1 cellular context compared by ENCODE assay signal in the genomic region with DNA sequence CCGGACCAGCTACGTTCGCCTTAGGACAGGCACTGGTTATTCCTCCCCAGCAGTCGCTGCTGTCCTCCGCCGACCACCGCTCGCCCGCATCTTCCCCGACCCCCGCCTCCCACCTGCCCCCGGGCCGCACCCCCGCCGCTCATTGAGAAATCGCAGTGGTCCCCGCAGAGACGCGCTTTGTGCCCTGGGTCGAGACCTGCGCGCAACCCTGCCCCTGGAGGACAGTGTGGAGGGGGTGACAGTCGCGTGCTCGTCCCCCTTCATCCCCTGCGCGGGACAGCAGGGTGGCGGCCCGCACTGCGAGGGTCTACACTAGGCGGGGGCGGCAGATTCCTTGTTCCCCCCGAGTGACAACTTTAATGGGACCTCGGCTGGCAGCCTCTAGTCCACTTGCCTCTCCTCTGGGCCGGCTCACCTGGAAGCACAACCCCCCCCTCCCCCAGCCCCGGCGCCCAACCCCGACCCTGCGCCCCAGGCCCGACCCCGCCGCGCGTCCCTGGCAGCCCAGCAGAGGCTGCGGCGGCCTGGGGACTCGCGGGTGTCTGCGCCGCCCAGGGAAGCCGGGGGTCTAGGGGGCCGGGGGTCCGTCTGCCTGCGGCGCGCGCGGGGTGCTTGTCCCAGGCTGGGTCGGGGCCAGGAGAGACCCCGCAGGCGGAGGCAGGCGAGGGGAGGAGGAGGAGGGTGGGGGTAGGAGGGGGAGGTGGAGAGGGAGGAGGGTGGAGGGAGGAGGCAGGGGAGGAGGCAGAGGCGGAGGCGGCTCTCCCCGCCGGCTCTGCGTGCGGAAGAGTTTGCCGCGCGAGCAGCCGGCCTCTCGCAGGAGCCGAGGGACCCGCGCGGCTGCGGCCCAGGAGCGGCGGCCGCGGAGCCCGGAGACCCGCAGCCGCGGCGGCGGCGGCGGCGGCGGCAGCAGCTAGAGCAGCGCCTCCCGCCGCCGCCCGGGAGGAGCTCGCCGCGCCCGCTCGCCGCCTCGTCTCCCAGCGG.
A peak's percentile ranks its signal among the peaks of the same experiment; 100 is the strongest.
TF ChIP-seq lines count a peak whose summit lies in the region.

A gene with protein sequence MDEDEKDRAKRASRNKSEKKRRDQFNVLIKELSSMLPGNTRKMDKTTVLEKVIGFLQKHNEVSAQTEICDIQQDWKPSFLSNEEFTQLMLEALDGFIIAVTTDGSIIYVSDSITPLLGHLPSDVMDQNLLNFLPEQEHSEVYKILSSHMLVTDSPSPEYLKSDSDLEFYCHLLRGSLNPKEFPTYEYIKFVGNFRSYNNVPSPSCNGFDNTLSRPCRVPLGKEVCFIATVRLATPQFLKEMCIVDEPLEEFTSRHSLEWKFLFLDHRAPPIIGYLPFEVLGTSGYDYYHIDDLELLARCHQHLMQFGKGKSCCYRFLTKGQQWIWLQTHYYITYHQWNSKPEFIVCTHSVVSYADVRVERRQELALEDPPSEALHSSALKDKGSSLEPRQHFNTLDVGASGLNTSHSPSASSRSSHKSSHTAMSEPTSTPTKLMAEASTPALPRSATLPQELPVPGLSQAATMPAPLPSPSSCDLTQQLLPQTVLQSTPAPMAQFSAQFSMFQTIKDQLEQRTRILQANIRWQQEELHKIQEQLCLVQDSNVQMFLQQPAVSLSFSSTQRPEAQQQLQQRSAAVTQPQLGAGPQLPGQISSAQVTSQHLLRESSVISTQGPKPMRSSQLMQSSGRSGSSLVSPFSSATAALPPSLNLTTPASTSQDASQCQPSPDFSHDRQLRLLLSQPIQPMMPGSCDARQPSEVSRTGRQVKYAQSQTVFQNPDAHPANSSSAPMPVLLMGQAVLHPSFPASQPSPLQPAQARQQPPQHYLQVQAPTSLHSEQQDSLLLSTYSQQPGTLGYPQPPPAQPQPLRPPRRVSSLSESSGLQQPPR (plus strand): TSS at position 775 of the 981 bp plus-strand sequence. CDS start 84,616 bp downstream, outside the sequence.

TF ChIP-seq in K562, 482 proteins besides CTCF, POLR2A, EP300 and RAD21:
- TF ChIP-seq, protein P1, sequence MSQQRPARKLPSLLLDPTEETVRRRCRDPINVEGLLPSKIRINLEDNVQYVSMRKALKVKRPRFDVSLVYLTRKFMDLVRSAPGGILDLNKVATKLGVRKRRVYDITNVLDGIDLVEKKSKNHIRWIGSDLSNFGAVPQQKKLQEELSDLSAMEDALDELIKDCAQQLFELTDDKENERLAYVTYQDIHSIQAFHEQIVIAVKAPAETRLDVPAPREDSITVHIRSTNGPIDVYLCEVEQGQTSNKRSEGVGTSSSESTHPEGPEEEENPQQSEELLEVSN (IDR thresholded peaks at IDR 0.05; ENCODE audit: borderline replicate concordance in 1 of 2, extremely low read depth in 1 of 2, insufficient read depth in 1 of 2, insufficient read length in 1 of 2, low read depth in 1 of 2, low read length in 1 of 2, poor library complexity in 1 of 2, severe bottlenecking in 1 of 2), result peak in 1 of 2 experiments; percentile 45
- no peak for TF ChIP-seq FOXJ2 (tag; IDR thresholded peaks at IDR 0.05)
